In the genomic region with DNA sequence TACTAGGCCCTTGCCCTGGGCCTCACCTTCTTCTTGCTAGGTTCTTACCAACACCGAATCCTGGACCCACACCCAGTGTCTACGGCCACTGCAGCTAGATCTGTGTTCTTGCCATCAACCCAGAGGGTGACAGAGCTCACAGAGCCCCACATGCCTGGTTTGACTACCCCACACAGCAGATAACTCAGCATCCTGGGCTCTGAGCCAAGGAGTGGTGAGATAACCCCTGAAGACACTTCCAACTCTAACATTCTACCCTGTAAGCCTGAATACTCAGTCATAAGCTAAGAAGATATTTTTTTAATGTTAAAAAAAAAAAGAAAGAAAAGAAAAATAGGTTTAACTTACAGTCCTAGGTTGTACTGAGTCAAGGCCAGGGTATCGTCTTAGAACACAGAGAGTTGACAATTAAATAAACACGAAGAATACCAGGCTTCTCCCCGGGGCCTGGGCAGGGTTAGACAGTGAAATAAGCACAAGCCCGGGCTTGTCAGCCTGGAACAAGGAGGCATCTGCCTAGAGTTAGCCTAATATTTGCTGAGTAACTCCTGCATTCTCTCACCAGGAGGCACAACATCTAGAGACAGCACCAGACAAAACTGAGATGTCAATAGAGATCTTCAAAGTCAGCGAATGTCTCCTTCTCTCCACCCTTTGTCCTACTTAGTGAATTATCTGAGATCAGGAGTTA, we compare ENCODE assay signal across 12 cellular contexts.
DNase-seq lines count a peak whose midpoint lies in the region; ATAC-seq and FAIRE-seq lines count a peak whose summit lies in the region.
"Had no signal": no experiment of that assay in that cellular context is flagged by ENCODE, and none has a peak within 500 bp of the region (broad histone marks: within the 10 kb centered on the region; RNA-seq: fewer than 3 reads in every experiment).

No MANE protein-coding gene starts in this region.

- no peaks in the 10 kb centered on the region for H3K27me3 ChIP-seq in esophagus (ENCODE audit: control insufficient read depth in 1 of 2, insufficient read depth in 2 of 2, low read length in 2 of 2)
- H3K27me3 ChIP-seq: BLaER1 had no signal

- WGBS in esophagus, 2 donors = 48 to 57% methylated on average over 7 of the region's 7 CpGs

- H3K4me1 Mint-ChIP-seq in stimulated activated naive CD8-positive, alpha-beta T cell treated with anti-CD3 and anti-CD28 coated beads, Interleukin-15, amount 100 ng/mL, for 72 hours = no peaks in the 10 kb centered on the region
- H3K4me1 Mint-ChIP-seq in naive thymus-derived CD8-positive, alpha-beta T cell = peaks cover 0 to 5% (median 0%) of the 10 kb centered on the region in 4 donors
- H3K4me1 Mint-ChIP-seq: activated CD4-positive, alpha-beta T cell treated with anti-CD3 and anti-CD28 coated beads, Interleukin-2, amount 10 ng/mL, durations not matched to agents 7 days and 5 days had no signal

- peak overlapping the region; percentile 47 to 75 for H3K27ac Mint-ChIP-seq in stimulated activated naive CD8-positive, alpha-beta T cell treated with anti-CD3 and anti-CD28 coated beads, Interleukin-15, amount 100 ng/mL, for 72 hours
- H3K27ac Mint-ChIP-seq in naive thymus-derived CD8-positive, alpha-beta T cell = peak overlapping the region in 2 of 10 donors; percentile 29 to 45
- H3K27ac Mint-ChIP-seq: activated CD4-positive, alpha-beta T cell treated with anti-CD3 and anti-CD28 coated beads, Interleukin-2, amount 10 ng/mL, durations not matched to agents 7 days and 5 days had no signal

- H3K27me3 Mint-ChIP-seq in stimulated activated naive CD8-positive, alpha-beta T cell treated with anti-CD3 and anti-CD28 coated beads, Interleukin-15, amount 100 ng/mL, for 72 hours = no peaks in the 10 kb centered on the region
- H3K27me3 Mint-ChIP-seq in naive thymus-derived CD8-positive, alpha-beta T cell = no peaks in the 10 kb centered on the region

- H3K4me1 ChIP-seq in esophagus (ENCODE audit: control insufficient read depth in 2 of 2, insufficient read depth in 2 of 2, low read length in 1 of 2) = no peaks in the 10 kb centered on the region
- H3K4me1 ChIP-seq: BLaER1 had no signal

- H3K9me3 Mint-ChIP-seq in stimulated activated naive CD8-positive, alpha-beta T cell treated with anti-CD3 and anti-CD28 coated beads, Interleukin-15, amount 100 ng/mL, for 72 hours = no peaks in the 10 kb centered on the region
- H3K9me3 Mint-ChIP-seq in naive thymus-derived CD8-positive, alpha-beta T cell = peaks cover 0 to 3% (median 0%) of the 10 kb centered on the region in 9 donors
- H3K9me3 Mint-ChIP-seq: activated CD4-positive, alpha-beta T cell treated with anti-CD3 and anti-CD28 coated beads, Interleukin-2, amount 10 ng/mL, durations not matched to agents 7 days and 5 days had no signal

- no peak for DNase-seq in stimulated activated naive CD8-positive, alpha-beta T cell treated with anti-CD3 and anti-CD28 coated beads, Interleukin-15, amount 100 ng/mL, for 72 hours
- DNase-seq in stimulated activated naive CD8-positive, alpha-beta T cell treated with anti-CD3 and anti-CD28 coated beads, Interleukin-15, Interleukin-2, amounts not matched to agents 100 U/mL and 50 U/mL, for 24 hours = no peak
- peak; percentile 71 for DNase-seq in OCI-M1 (lab: John Stamatoyannopoulos, UW)
- peak; percentile 27 for DNase-seq in urothelium cell line (ENCODE audit: low spot score)
- no peak for DNase-seq in naive thymus-derived CD8-positive, alpha-beta T cell
- DNase-seq: activated CD4-positive, alpha-beta T cell treated with anti-CD3 and anti-CD28 coated beads, Interleukin-2, amount 10 ng/mL, durations not matched to agents 7 days and 5 days; effector CD8-positive, alpha-beta T cell; Kasumi-1 had no signal

- no peaks in the 10 kb centered on the region for H3K36me3 ChIP-seq in esophagus (ENCODE audit: control insufficient read depth in 2 of 2, insufficient read depth in 2 of 2, low read length in 1 of 2)
- H3K36me3 ChIP-seq: BLaER1 had no signal

- H3K9me3 ChIP-seq in esophagus (ENCODE audit: control insufficient read depth in 2 of 2, insufficient read depth in 1 of 2, low read depth in 1 of 2, low read length in 1 of 2) = no peaks in the 10 kb centered on the region
- H3K9me3 ChIP-seq: BLaER1 had no signal

- POLR2A ChIA-PET in naive thymus-derived CD8-positive, alpha-beta T cell (lab: Charles Lee) = no interaction called here

- no peaks in the 10 kb centered on the region for H3K36me3 Mint-ChIP-seq in naive thymus-derived CD8-positive, alpha-beta T cell

- no peak for ATAC-seq in stimulated activated naive CD8-positive, alpha-beta T cell treated with anti-CD3 and anti-CD28 coated beads, Interleukin-15, amount 100 ng/mL, for 72 hours
- no peak for ATAC-seq in stimulated activated naive CD8-positive, alpha-beta T cell treated with anti-CD3 and anti-CD28 coated beads, Interleukin-15, Interleukin-2, amounts not matched to agents 100 U/mL and 50 U/mL, for 24 hours
- ATAC-seq in GM19324 (IDR thresholded peaks at IDR 0.05; ENCODE audit: low FRiP score, unreplicated experiment) (no peak), GM19023 (IDR thresholded peaks at IDR 0.05; ENCODE audit: unreplicated experiment) (no peak)
- ATAC-seq in naive thymus-derived CD8-positive, alpha-beta T cell = no peak

- no peak overlapping the region for H3K4me3 Mint-ChIP-seq in stimulated activated naive CD8-positive, alpha-beta T cell treated with anti-CD3 and anti-CD28 coated beads, Interleukin-15, amount 100 ng/mL, for 72 hours
- H3K4me3 Mint-ChIP-seq in naive thymus-derived CD8-positive, alpha-beta T cell = no peak overlapping the region
- H3K4me3 Mint-ChIP-seq: activated CD4-positive, alpha-beta T cell treated with anti-CD3 and anti-CD28 coated beads, Interleukin-2, amount 10 ng/mL, durations not matched to agents 7 days and 5 days had no signal

- peak overlapping the region; percentile 42 to 64 for H3K27ac ChIP-seq in esophagus (ENCODE audit: low read depth in 2 of 2, low read length in 1 of 2)
- H3K27ac ChIP-seq: BLaER1 had no signal

- FAIRE-seq in urothelium cell line (lab: Jason Lieb, UNC) = no peak

- H3K4me3 ChIP-seq in esophagus (ENCODE audit: low read depth in 1 of 2, low read length in 2 of 2) = no peak overlapping the region
- H3K4me3 ChIP-seq: BLaER1 had no signal

Comparison
In these comparisons a context has a peak if more than half of its experiments do, and no peak if none do; other contexts are left out.
1. DNase-seq: peak in OCI-M1 (single experiment) and urothelium cell line (single experiment); none in stimulated activated naive CD8-positive, alpha-beta T cell treated with anti-CD3 and anti-CD28 coated beads, Interleukin-15, amount 100 ng/mL, for 72 hours (0 of 2), stimulated activated naive CD8-positive, alpha-beta T cell treated with anti-CD3 and anti-CD28 coated beads, Interleukin-15, Interleukin-2, amounts not matched to agents 100 U/mL and 50 U/mL, for 24 hours (single experiment) and naive thymus-derived CD8-positive, alpha-beta T cell (0 of 10).